ENCODE assay signal across 9 cellular contexts in the genomic region with DNA sequence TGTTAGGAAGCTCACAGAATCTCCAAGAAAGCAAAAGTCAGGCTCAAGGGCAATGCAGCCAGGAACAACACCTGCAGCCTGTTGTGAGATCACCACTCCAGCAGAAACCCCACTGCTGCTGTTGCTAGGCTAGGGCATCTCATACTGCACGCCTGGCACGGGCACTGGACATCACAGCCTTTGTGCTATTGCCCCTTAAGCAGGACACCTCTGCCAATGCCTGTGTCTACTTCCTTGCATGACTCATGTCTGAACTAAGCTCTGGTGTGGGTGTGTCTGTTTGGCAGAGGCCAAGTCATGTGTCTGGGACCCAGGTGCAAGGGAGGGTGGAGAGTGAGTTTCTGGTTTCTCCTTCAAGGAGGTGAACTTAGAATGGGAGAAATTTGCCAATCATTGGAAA. TPM values are rescaled to one million over a fixed set of nuclear protein-coding genes. Genes with fewer than 3 reads are reported as not detected.
DNase-seq lines count a peak whose midpoint lies in the region; ATAC-seq, FAIRE-seq and TF ChIP-seq lines count a peak whose summit lies in the region.
"Had no signal": no experiment of that assay in that cellular context is flagged by ENCODE, and none has a peak within 500 bp of the region (broad histone marks: within the 10 kb centered on the region; RNA-seq: fewer than 3 reads in every experiment).

No MANE protein-coding gene starts in this region.

- H3K36me3 Mint-ChIP-seq in endothelial cell (ENCODE audit: low read depth, unreplicated experiment) = no peaks in the 10 kb centered on the region

- no peaks in the 10 kb centered on the region for H3K9me3 ChIP-seq in ascending aorta
- no peaks in the 10 kb centered on the region for H3K9me3 ChIP-seq in kidney (ENCODE audit: control insufficient read depth in 1 of 2, low read length in 2 of 2)
- H3K9me3 ChIP-seq in thoracic aorta = no peaks in the 10 kb centered on the region

- no peak overlapping the region for H3K27ac Mint-ChIP-seq in endothelial cell (ENCODE audit: unreplicated experiment)

- H3K27ac ChIP-seq in ascending aorta = no peak overlapping the region
- H3K27ac ChIP-seq in kidney (ENCODE audit: low read depth in 2 of 2, low read length in 2 of 2) = no peak overlapping the region
- no peak overlapping the region for H3K27ac ChIP-seq in thoracic aorta

- H3K4me3 Mint-ChIP-seq in endothelial cell (ENCODE audit: unreplicated experiment) = no peak overlapping the region
- H3K4me3 Mint-ChIP-seq: neural crest cell had no signal

- peaks cover 12% of the 10 kb centered on the region for H3K4me1 Mint-ChIP-seq in endothelial cell (ENCODE audit: unreplicated experiment)

- no peak for FAIRE-seq in kidney (lab: Jason Lieb, UNC)

- H3K4me3 ChIP-seq in ascending aorta (no peak overlapping the region), kidney (ENCODE audit: low read length in 2 of 2) (no peak overlapping the region), thoracic aorta (no peak overlapping the region)

- H3K4me1 ChIP-seq in ascending aorta (no peaks in the 10 kb centered on the region), kidney (ENCODE audit: control insufficient read depth in 1 of 2, insufficient read depth in 1 of 2, low read depth in 1 of 2, low read length in 2 of 2) (peaks cover 0 to 3% of the 10 kb centered on the region in 2 donors), thoracic aorta (ENCODE audit: control insufficient read depth in 1 of 2, low read depth in 2 of 2) (peaks cover 3 to 7% of the 10 kb centered on the region in 2 donors)

- H3K9me3 Mint-ChIP-seq in endothelial cell (ENCODE audit: unreplicated experiment) = no peaks in the 10 kb centered on the region
- H3K9me3 Mint-ChIP-seq: neural crest cell had no signal

- DNase-seq in DMS153 (lab: John Stamatoyannopoulos, UW) (peak; percentile 91), RPMI7951 (ENCODE audit: low read depth) (peak; percentile 87), ascending aorta (ENCODE audit: low spot score in 2 of 2) (peak; percentile 34 to 80), kidney (peak; percentile 93), thoracic aorta (ENCODE audit: low spot score) (peak; percentile 38), endothelial cell (ENCODE audit: low spot score) (no peak)

- H3K36me3 ChIP-seq in ascending aorta = no peaks in the 10 kb centered on the region
- no peaks in the 10 kb centered on the region for H3K36me3 ChIP-seq in kidney (ENCODE audit: control insufficient read depth in 1 of 2, insufficient read depth in 2 of 2, low read length in 2 of 2)
- H3K36me3 ChIP-seq in thoracic aorta = no peaks in the 10 kb centered on the region

- ATAC-seq in GM21360 (IDR thresholded peaks at IDR 0.05; ENCODE audit: unreplicated experiment) (peak; percentile 81), HG03457 (IDR thresholded peaks at IDR 0.05; ENCODE audit: unreplicated experiment) (peak; percentile 59), thoracic aorta (ENCODE audit: insufficient number of reproducible peaks, low FRiP score, low read depth) (no peak)

- peaks cover 2% of the 10 kb centered on the region for H3K27me3 Mint-ChIP-seq in endothelial cell (ENCODE audit: unreplicated experiment)

- no peak for TF ChIP-seq CTCF in ascending aorta (IDR thresholded peaks at IDR 0.05)
- no peak for TF ChIP-seq CTCF in kidney (IDR thresholded peaks at IDR 0.05; ENCODE audit: borderline replicate concordance, extremely low read depth, insufficient read depth)
- TF ChIP-seq CTCF in thoracic aorta (IDR thresholded peaks at IDR 0.05) = no peak
- no peak for TF ChIP-seq CTCF in endothelial cell (IDR thresholded peaks at IDR 0.05; ENCODE audit: unreplicated experiment)

- H3K9ac ChIP-seq in kidney (ENCODE audit: low read length in 2 of 2) = no peak overlapping the region

- intact Hi-C loops in ascending aorta (cut with DNase I) (no loop called here), kidney (cut with DNase I) (no loop called here)

- H3K27me3 ChIP-seq in ascending aorta = no peaks in the 10 kb centered on the region
- no peaks in the 10 kb centered on the region for H3K27me3 ChIP-seq in thoracic aorta (replicated peaks; ENCODE audit: insufficient read depth)

RNA-seq across cellular contexts. Expression of a gene that starts 10.0 kb away (rescaled TPM):
- total RNA-seq in RPMI7951 (2014; rRNA removed; shearing (Covaris generic)) = 75.4 and 86.6 TPM in 2 replicates
- total RNA-seq in ascending aorta (36.4 TPM), kidney (50.9 TPM), thoracic aorta (10 to 100 TPM; 43.5 to 51.1 TPM), endothelial cell (ENCODE audit: unreplicated experiment) (45.1 TPM)
- 35.1 TPM for polyA plus RNA-seq in kidney (ENCODE audit: insufficient read depth, low read depth, low replicate concordance)

RNA-seq across cellular contexts. Expression of a gene that starts 17.7 kb away (rescaled TPM):
- total RNA-seq in RPMI7951 (2014; rRNA removed; shearing (Covaris generic)) = 12.6 and 12.7 TPM in 2 replicates
- total RNA-seq in ascending aorta = 189 TPM
- 18.9 TPM for total RNA-seq in kidney
- polyA plus RNA-seq in kidney (ENCODE audit: insufficient read depth, low read depth, low replicate concordance) = 4.5 TPM
- total RNA-seq in thoracic aorta = 10 to 100 TPM; 38.4 to 70.7 TPM
- total RNA-seq in endothelial cell (ENCODE audit: unreplicated experiment) = 5.2 TPM
